In genomic region chr18:3472681-3473544, GRCh38 we compare ENCODE assay signal across 1 cellular context.
TF ChIP-seq lines count a peak whose summit lies in the region.

No MANE protein-coding gene starts in this region.

TF ChIP-seq in GM12878, 131 proteins besides CTCF, POLR2A, EP300 and RAD21 (continued from another document):
- TF ChIP-seq MLLT1 (IDR thresholded peaks at IDR 0.05) = no peak
- TF ChIP-seq EED (IDR thresholded peaks at IDR 0.05; ENCODE audit: low read depth) = no peak
- TF ChIP-seq, protein P1, sequence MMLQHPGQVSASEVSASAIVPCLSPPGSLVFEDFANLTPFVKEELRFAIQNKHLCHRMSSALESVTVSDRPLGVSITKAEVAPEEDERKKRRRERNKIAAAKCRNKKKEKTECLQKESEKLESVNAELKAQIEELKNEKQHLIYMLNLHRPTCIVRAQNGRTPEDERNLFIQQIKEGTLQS (IDR thresholded peaks at IDR 0.05; ENCODE audit: borderline replicate concordance, extremely low read depth, low read depth, low read length) = no peak
- TF ChIP-seq ELK1 (IDR thresholded peaks at IDR 0.05; ENCODE audit: low read depth, low read length) = no peak
- TF ChIP-seq HDAC6 (IDR thresholded peaks at IDR 0.05; ENCODE audit: unreplicated experiment) = no peak
- no peak for TF ChIP-seq TARDBP (IDR thresholded peaks at IDR 0.05; ENCODE audit: borderline replicate concordance)
- TF ChIP-seq, protein P2, sequence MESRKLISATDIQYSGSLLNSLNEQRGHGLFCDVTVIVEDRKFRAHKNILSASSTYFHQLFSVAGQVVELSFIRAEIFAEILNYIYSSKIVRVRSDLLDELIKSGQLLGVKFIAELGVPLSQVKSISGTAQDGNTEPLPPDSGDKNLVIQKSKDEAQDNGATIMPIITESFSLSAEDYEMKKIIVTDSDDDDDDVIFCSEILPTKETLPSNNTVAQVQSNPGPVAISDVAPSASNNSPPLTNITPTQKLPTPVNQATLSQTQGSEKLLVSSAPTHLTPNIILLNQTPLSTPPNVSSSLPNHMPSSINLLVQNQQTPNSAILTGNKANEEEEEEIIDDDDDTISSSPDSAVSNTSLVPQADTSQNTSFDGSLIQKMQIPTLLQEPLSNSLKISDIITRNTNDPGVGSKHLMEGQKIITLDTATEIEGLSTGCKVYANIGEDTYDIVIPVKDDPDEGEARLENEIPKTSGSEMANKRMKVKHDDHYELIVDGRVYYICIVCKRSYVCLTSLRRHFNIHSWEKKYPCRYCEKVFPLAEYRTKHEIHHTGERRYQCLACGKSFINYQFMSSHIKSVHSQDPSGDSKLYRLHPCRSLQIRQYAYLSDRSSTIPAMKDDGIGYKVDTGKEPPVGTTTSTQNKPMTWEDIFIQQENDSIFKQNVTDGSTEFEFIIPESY (IDR thresholded peaks at IDR 0.05) = no peak
- no peak for TF ChIP-seq ZNF622 (IDR thresholded peaks at IDR 0.05)
- TF ChIP-seq HDAC2 (IDR thresholded peaks at IDR 0.05) = no peak
